31 cellular contexts compared by ENCODE assay signal in genomic region chr21:39721885-39722284, GRCh38. TPM values are rescaled to one million over a fixed set of nuclear protein-coding genes. Genes with fewer than 3 reads are reported as not detected.
"Had no signal": no experiment of that assay in that cellular context is flagged by ENCODE, and none has a peak within 500 bp of the region (broad histone marks: within the 10 kb centered on the region; RNA-seq: fewer than 3 reads in every experiment).

No MANE protein-coding gene starts in this region.

- H3K9me3 ChIP-seq: ascending aorta, breast epithelium, gastrocnemius medialis had no signal

- DNase-seq: activated CD4-positive, alpha-beta memory T cell treated with anti-CD3 and anti-CD28 coated beads, Interleukin-2, amount 10 ng/mL, durations not matched to agents 7 days and 5 days; activated CD4-positive, alpha-beta T cell treated with anti-CD3 and anti-CD28 coated beads for 1 hour; activated CD4-positive, alpha-beta T cell treated with anti-CD3 and anti-CD28 coated beads for 4 hours; activated CD4-positive, alpha-beta T cell treated with anti-CD3 and anti-CD28 coated beads, Interleukin-2, amount 10 ng/mL, durations not matched to agents 7 days and 5 days; activated CD4-positive, alpha-beta T cell treated with anti-CD3 and anti-CD28 coated beads, Interleukin-2, amount 50 U/mL, for 4 hours; activated CD4-positive, CD25-positive, alpha-beta regulatory T cell; activated CD8-positive, alpha-beta memory T cell treated with anti-CD3 and anti-CD28 coated beads, Interleukin-2, amount 50 U/mL, for 48 hours; activated gamma-delta T cell; activated naive CD4-positive, alpha-beta T cell; activated naive CD4-positive, alpha-beta T cell treated with anti-CD3 and anti-CD28 coated beads, Interleukin-2, amount 10 ng/mL, durations not matched to agents 7 days and 5 days; activated naive CD8-positive, alpha-beta T cell treated with anti-CD3 and anti-CD28 coated beads, Interleukin-2, amount 10 ng/mL, durations not matched to agents 7 days and 5 days; activated T-cell treated with anti-CD3 and anti-CD28 coated beads for 4 hours; activated T-cell treated with anti-CD3 and anti-CD28 coated beads, Interleukin-2, amount 50 U/mL, for 24 hours; activated T-cell treated with anti-CD3 and anti-CD28 coated beads, Interleukin-2, amount 50 U/mL, for 72 hours; central memory CD4-positive, alpha-beta T cell; cerebellar nuclear complex; dorsolateral prefrontal cortex; effector CD4-positive, alpha-beta T cell; effector memory CD8-positive, alpha-beta T cell; erythroblast; foreskin keratinocyte; gastrocnemius medialis; glutamatergic neuron; T-helper 2 cell had no signal

- H3K27me3 ChIP-seq: ascending aorta, breast epithelium, cardiac muscle cell, esophagus muscularis mucosa, foreskin keratinocyte, gastrocnemius medialis had no signal

- H3K4me1 ChIP-seq: ascending aorta, breast epithelium, esophagus muscularis mucosa, foreskin keratinocyte, gastrocnemius medialis had no signal

- ATAC-seq: activated naive CD4-positive, alpha-beta T cell treated with anti-CD3 and anti-CD28 coated beads, Interleukin-2, amount 50 U/mL, for 72 hours; activated T-cell treated with anti-CD3 and anti-CD28 coated beads, Interleukin-2, amount 50 U/mL, for 72 hours; effector memory CD8-positive, alpha-beta T cell; foreskin keratinocyte; gastrocnemius medialis had no signal

- H3K27ac ChIP-seq: ascending aorta, breast epithelium, cardiac muscle cell, coronary artery, dorsolateral prefrontal cortex, esophagus muscularis mucosa, foreskin keratinocyte, gastrocnemius medialis had no signal

- H3K4me3 ChIP-seq: ascending aorta, breast epithelium, cardiac muscle cell, coronary artery, dorsolateral prefrontal cortex, esophagus muscularis mucosa, gastrocnemius medialis had no signal

- H3K36me3 ChIP-seq: ascending aorta, breast epithelium, cardiac muscle cell, esophagus muscularis mucosa, gastrocnemius medialis had no signal

RNA-seq across cellular contexts. Expression of gene IGSF5, which starts 23.1 kb away (rescaled TPM):
- total RNA-seq: activated CD4-positive, alpha-beta memory T cell treated with anti-CD3 and anti-CD28 coated beads, Interleukin-2, amount 10 ng/mL, durations not matched to agents 7 days and 5 days; activated CD4-positive, alpha-beta T cell treated with anti-CD3 and anti-CD28 coated beads, Interleukin-2, amount 10 ng/mL, durations not matched to agents 7 days and 5 days; activated naive CD4-positive, alpha-beta T cell treated with anti-CD3 and anti-CD28 coated beads, Interleukin-2, amount 50 U/mL, for 72 hours; activated naive CD8-positive, alpha-beta T cell treated with anti-CD3 and anti-CD28 coated beads, Interleukin-2, amount 10 ng/mL, durations not matched to agents 7 days and 5 days; activated T-cell treated with anti-CD3 and anti-CD28 coated beads, Interleukin-2, amount 50 U/mL, for 72 hours; ascending aorta; esophagus muscularis mucosa; foreskin keratinocyte; gastrocnemius medialis; T-helper 1 cell treated with Interleukin-12 subunit alpha and Interleukin-12 subunit beta and Interleukin-4 antibody, amounts not matched to agents 30 ng/mL and 1 ng/mL, for 36 hours had no signal
